ENCODE assay signal across 8 cellular contexts in the genomic region with DNA sequence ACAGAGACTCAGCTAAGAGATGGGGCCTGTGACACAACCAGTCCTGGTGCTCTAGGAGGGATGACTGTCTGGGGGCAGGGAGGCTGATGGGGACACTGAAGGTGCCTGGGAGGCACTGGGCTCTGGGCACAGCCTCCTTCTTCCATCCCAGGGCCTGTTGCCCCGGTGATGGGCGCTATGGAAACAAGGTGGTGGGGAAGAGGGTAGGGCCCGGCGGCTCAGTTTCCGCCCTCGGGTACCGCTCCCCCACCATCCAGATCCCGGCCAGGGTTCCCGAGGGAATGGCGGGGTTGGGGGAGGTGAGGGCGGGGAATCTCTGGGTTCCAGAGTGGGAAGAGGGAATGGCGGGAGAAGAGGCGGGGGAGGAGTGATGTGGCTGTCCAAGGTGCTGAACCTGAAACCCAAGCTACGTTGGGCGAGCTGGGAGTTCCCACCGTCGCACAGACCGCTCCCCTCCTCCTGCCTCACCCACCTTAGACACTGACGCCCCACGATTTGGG. TPM values are rescaled to one million over a fixed set of nuclear protein-coding genes. Genes with fewer than 3 reads are reported as not detected.
DNase-seq lines count a peak whose midpoint lies in the region; ATAC-seq and TF ChIP-seq lines count a peak whose summit lies in the region.

No MANE protein-coding gene starts in this region.

- peaks cover 35% of the 10 kb centered on the region for H3K27me3 Mint-ChIP-seq in T-helper 1 cell treated with Interleukin-12 subunit alpha and Interleukin-12 subunit beta and Interleukin-4 antibody, amounts not matched to agents 30 μg/mL and 1 μg/mL, for 36 hours (ENCODE audit: low read depth)
- H3K27me3 Mint-ChIP-seq in HFFc6 (ENCODE audit: insufficient read depth) = peaks cover 20% of the 10 kb centered on the region

- H3K4me1 ChIP-seq in BE2C = no peaks in the 10 kb centered on the region

- H3K36me3 ChIP-seq in BE2C = peaks cover 7% of the 10 kb centered on the region

- H3K4me1 Mint-ChIP-seq in T-helper 1 cell treated with Interleukin-12 subunit alpha and Interleukin-12 subunit beta and Interleukin-4 antibody, amounts not matched to agents 30 μg/mL and 1 μg/mL, for 36 hours (ENCODE audit: low read depth) = peaks cover 42% of the 10 kb centered on the region
- H3K4me1 Mint-ChIP-seq in HFFc6 (ENCODE audit: low read depth) = peaks cover 22% of the 10 kb centered on the region

- H3K27me3 ChIP-seq in BE2C = no peaks in the 10 kb centered on the region

- no peak for ATAC-seq in HG03097 (IDR thresholded peaks at IDR 0.05; ENCODE audit: low FRiP score, unreplicated experiment)

- H3K4me3 ChIP-seq in BE2C (ENCODE audit: low read depth, low read length) = peak overlapping the region; percentile 79

- no peaks in the 10 kb centered on the region for H3K9me3 ChIP-seq in BE2C

- POLR2A ChIA-PET in HEK293T (lab: Yijun Ruan, JAX) = interaction anchor here (1.3 to 1.5 kb wide), 2 partner anchors 14 to 60 kb away, joined by 4 to 9 read pairs; a partner anchor contains a TSS

- peaks cover 5% of the 10 kb centered on the region for H3K36me3 Mint-ChIP-seq in T-helper 1 cell treated with Interleukin-12 subunit alpha and Interleukin-12 subunit beta and Interleukin-4 antibody, amounts not matched to agents 30 μg/mL and 1 μg/mL, for 36 hours (ENCODE audit: low read depth)
- H3K36me3 Mint-ChIP-seq in HFFc6 (ENCODE audit: low read depth) = no peaks in the 10 kb centered on the region

- no peaks in the 10 kb centered on the region for H3K9me3 Mint-ChIP-seq in T-helper 1 cell treated with Interleukin-12 subunit alpha and Interleukin-12 subunit beta and Interleukin-4 antibody, amounts not matched to agents 30 μg/mL and 1 μg/mL, for 36 hours
- H3K9me3 Mint-ChIP-seq in HFFc6 = no peaks in the 10 kb centered on the region

- CTCF ChIA-PET in HEK293T (lab: Yijun Ruan, JAX) = interaction anchor here (1.3 kb wide), 1 partner anchor 18 kb away, joined by 3 read pairs; no protein-coding TSS in a partner anchor

- TF ChIP-seq CTCF in BE2C (IDR thresholded peaks at IDR 0.05; ENCODE audit: low read depth, low read length) (no peak), HFFc6 (IDR thresholded peaks at IDR 0.05) (no peak)

- DNase-seq in BE2C (peak; percentile 81), HEK293T (ENCODE audit: extremely low spot score) (peak; percentile 43), fibroblast of peridontal ligament (ENCODE audit: extremely low read depth) (peak; percentile 28), cortex of kidney (lab: John Stamatoyannopoulos, UW) (no peak), HFFc6 (no peak)
- DNase-seq in stimulated activated CD4-positive, alpha-beta T cell treated with anti-CD3 and anti-CD28 coated beads, Interleukin-1b, Interleukin-23, amount 100 ng/mL, for 48 hours = peak; percentile 29

- H3K27ac Mint-ChIP-seq in T-helper 1 cell treated with Interleukin-12 subunit alpha and Interleukin-12 subunit beta and Interleukin-4 antibody, amounts not matched to agents 30 μg/mL and 1 μg/mL, for 36 hours = no peak overlapping the region
- H3K27ac Mint-ChIP-seq in HFFc6 = no peak overlapping the region

- H3K4me3 Mint-ChIP-seq in T-helper 1 cell treated with Interleukin-12 subunit alpha and Interleukin-12 subunit beta and Interleukin-4 antibody, amounts not matched to agents 30 μg/mL and 1 μg/mL, for 36 hours = peak overlapping the region; percentile 60
- H3K4me3 Mint-ChIP-seq in HFFc6 = no peak overlapping the region

TF ChIP-seq in HEK293T, 16 proteins besides CTCF, POLR2A, EP300 and RAD21:
- TF ChIP-seq TARDBP (IDR thresholded peaks at IDR 0.05) (no peak), ZNF384 (IDR thresholded peaks at IDR 0.05) (no peak), HDGF (IDR thresholded peaks at IDR 0.05; ENCODE audit: borderline replicate concordance) (no peak), SUZ12 (IDR thresholded peaks at IDR 0.05) (no peak), ARNT (IDR thresholded peaks at IDR 0.05) (no peak), LEF1 (IDR thresholded peaks at IDR 0.05; ENCODE audit: borderline replicate concordance) (no peak), L3MBTL2 (conservative IDR thresholded peaks at IDR 0.05) (no peak), CTBP1 (IDR thresholded peaks at IDR 0.05; ENCODE audit: borderline replicate concordance) (no peak), SP1 (IDR thresholded peaks at IDR 0.05) (no peak), NFRKB (IDR thresholded peaks at IDR 0.05) (no peak), BHLHE40 (IDR thresholded peaks at IDR 0.05; ENCODE audit: borderline replicate concordance) (no peak), ELF4 (IDR thresholded peaks at IDR 0.05) (no peak), FOXA1 (IDR thresholded peaks at IDR 0.05) (no peak), FOXK2 (IDR thresholded peaks at IDR 0.05) (no peak), FOXM1 (IDR thresholded peaks at IDR 0.05; ENCODE audit: borderline replicate concordance) (no peak)
- TF ChIP-seq, protein P1, sequence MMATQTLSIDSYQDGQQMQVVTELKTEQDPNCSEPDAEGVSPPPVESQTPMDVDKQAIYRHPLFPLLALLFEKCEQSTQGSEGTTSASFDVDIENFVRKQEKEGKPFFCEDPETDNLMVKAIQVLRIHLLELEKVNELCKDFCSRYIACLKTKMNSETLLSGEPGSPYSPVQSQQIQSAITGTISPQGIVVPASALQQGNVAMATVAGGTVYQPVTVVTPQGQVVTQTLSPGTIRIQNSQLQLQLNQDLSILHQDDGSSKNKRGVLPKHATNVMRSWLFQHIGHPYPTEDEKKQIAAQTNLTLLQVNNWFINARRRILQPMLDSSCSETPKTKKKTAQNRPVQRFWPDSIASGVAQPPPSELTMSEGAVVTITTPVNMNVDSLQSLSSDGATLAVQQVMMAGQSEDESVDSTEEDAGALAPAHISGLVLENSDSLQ (IDR thresholded peaks at IDR 0.05) = no peak
TF ChIP-seq in HEK293T: peak in this region for 0.

RNA-seq across cellular contexts. Expression of a gene that starts 1.0 kb away (rescaled TPM):
- 24.3 TPM for polyA plus RNA-seq in BE2C (2012; ENCODE audit: insufficient read depth, insufficient read length, low read depth)
- not detected for total RNA-seq in HFFc6 (2021; fragmentation: NEBNext Ultra II Directional; extraction: Animal tissue kit (Norgen Biotek cat#: 25700))

RNA-seq across cellular contexts. Expression of a gene that starts 5.3 kb away (rescaled TPM):
- not detected for polyA plus RNA-seq in BE2C (2012; ENCODE audit: insufficient read depth, insufficient read length, low read depth)
- not detected for total RNA-seq in HFFc6 (2021; fragmentation: NEBNext Ultra II Directional; extraction: Animal tissue kit (Norgen Biotek cat#: 25700))

RNA-seq across cellular contexts. Expression of a gene that starts 14.3 kb away (rescaled TPM):
- 92.2 TPM for polyA plus RNA-seq in BE2C (2012; ENCODE audit: insufficient read depth, insufficient read length, low read depth)
- total RNA-seq in HFFc6 (2021; fragmentation: NEBNext Ultra II Directional; extraction: Animal tissue kit (Norgen Biotek cat#: 25700)) = 1 to 10 TPM; 1.5 to 7.5 (median 6.4) TPM

RNA-seq across cellular contexts. Expression of a gene that starts 25.2 kb away (rescaled TPM):
- 319 TPM for polyA plus RNA-seq in BE2C (2012; ENCODE audit: insufficient read depth, insufficient read length, low read depth)
- total RNA-seq in HFFc6 (2021; fragmentation: NEBNext Ultra II Directional; extraction: Animal tissue kit (Norgen Biotek cat#: 25700)) = 100 to 1,000 TPM; 184 to 204 (median 193) TPM

RNA-seq across cellular contexts. Expression of a gene that starts 57.4 kb away (rescaled TPM):
- polyA plus RNA-seq in BE2C (2012; ENCODE audit: insufficient read depth, insufficient read length, low read depth) = 0.68 TPM
- not detected for total RNA-seq in HFFc6 (2021; fragmentation: NEBNext Ultra II Directional; extraction: Animal tissue kit (Norgen Biotek cat#: 25700))

Comparison
In these comparisons a context has a peak if more than half of its experiments do, and no peak if none do; other contexts are left out.
1. DNase-seq: peak in BE2C (single experiment), HEK293T (single experiment), fibroblast of peridontal ligament (single experiment) and stimulated activated CD4-positive, alpha-beta T cell treated with anti-CD3 and anti-CD28 coated beads, Interleukin-1b, Interleukin-23, amount 100 ng/mL, for 48 hours (single experiment); none in cortex of kidney (single experiment) and HFFc6 (single experiment).